Comparison of ENCODE assay signal across 1 cellular context in genomic region chr20:11822116-11822794, GRCh38.
TF ChIP-seq lines count a peak whose summit lies in the region.

No MANE protein-coding gene starts in this region.

TF ChIP-seq in IMR-90, 13 proteins besides CTCF, POLR2A, EP300 and RAD21:
- TF ChIP-seq RCOR1 (IDR thresholded peaks at IDR 0.05; ENCODE audit: insufficient replicate concordance, low read length), result no peak
- no peak for TF ChIP-seq SMC3 (IDR thresholded peaks at IDR 0.05; ENCODE audit: low read depth, low read length)
- no peak for TF ChIP-seq BHLHE40 (IDR thresholded peaks at IDR 0.05; ENCODE audit: low read depth, low read length)
- TF ChIP-seq MAFK (IDR thresholded peaks at IDR 0.05; ENCODE audit: low read depth, low read length), result no peak
- TF ChIP-seq MAZ (IDR thresholded peaks at IDR 0.05; ENCODE audit: borderline replicate concordance, low read depth, low read length), result no peak
- TF ChIP-seq ELK1 (IDR thresholded peaks at IDR 0.05; ENCODE audit: borderline replicate concordance, low read depth, low read length), result no peak
- TF ChIP-seq CHD1 (IDR thresholded peaks at IDR 0.05; ENCODE audit: low read depth, low read length), result no peak
- TF ChIP-seq NFE2L2 (IDR thresholded peaks at IDR 0.05; ENCODE audit: low read depth, low read length), result no peak
- TF ChIP-seq USF2 (IDR thresholded peaks at IDR 0.05; ENCODE audit: low read depth, low read length), result no peak
- TF ChIP-seq MXI1 (IDR thresholded peaks at IDR 0.05; ENCODE audit: borderline replicate concordance, low read depth, low read length), result no peak
- TF ChIP-seq FOS (IDR thresholded peaks at IDR 0.05; ENCODE audit: low read depth, low read length), result no peak
- no peak for TF ChIP-seq CEBPB (IDR thresholded peaks at IDR 0.05; ENCODE audit: low read depth, low read length)
- TF ChIP-seq RFX5 (IDR thresholded peaks at IDR 0.05; ENCODE audit: low read depth, low read length), result no peak
TF ChIP-seq in IMR-90: peak in this region for 0.
